15 cellular contexts compared by ENCODE assay signal in the genomic region with DNA sequence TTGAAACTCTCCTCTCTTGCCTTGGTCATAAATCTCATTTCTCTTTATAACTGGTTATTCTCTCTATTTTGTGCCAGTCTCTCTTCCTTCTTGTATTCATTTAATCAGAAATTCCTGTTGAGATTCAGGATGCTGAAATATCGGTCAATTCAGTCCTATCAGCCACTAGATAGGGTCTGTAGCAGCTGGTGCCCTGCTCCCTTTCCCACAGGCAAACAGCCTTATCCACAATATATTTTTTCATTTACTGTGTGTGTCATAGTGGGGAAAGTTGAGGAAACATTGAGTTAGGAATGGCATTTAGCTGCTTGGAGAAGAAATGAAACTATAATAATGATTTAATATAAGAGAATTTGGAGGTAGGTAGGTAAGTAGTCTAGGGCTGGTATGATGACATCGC.
DNase-seq lines count a peak whose midpoint lies in the region; ATAC-seq and TF ChIP-seq lines count a peak whose summit lies in the region.
"Had no signal": no experiment of that assay in that cellular context is flagged by ENCODE, and none has a peak within 500 bp of the region (broad histone marks: within the 10 kb centered on the region; RNA-seq: fewer than 3 reads in every experiment).

No MANE protein-coding gene starts in this region.

- intact Hi-C loops in IMR-90 (cut with micrococcal nuclease): no loop called here

- H3K27me3 Mint-ChIP-seq in activated T-cell treated with anti-CD3 and anti-CD28 coated beads, Interleukin-2, amount 50 U/mL, for 72 hours (ENCODE audit: low read depth): no peaks in the 10 kb centered on the region
- no peaks in the 10 kb centered on the region for H3K27me3 Mint-ChIP-seq in chondrocyte (ENCODE audit: low read depth)
- H3K27me3 Mint-ChIP-seq in stimulated activated memory B cell treated with anti-CD40 and anti-IgM and Interleukin-4, amounts not matched to agents 10 μg/mL and 1 μg/mL and 100 μg/mL, for 72 hours: no peaks in the 10 kb centered on the region

- no peak overlapping the region; the same call in 2 of the 3 replicates for H2BK15ac ChIP-seq in IMR-90 (ENCODE audit: low read depth, low read length)

- no peak overlapping the region for H2AK5ac ChIP-seq in IMR-90 (ENCODE audit: low read depth, low read length)

- H3K9me1 ChIP-seq in IMR-90 (ENCODE audit: insufficient read depth, low read length): no peaks in the 10 kb centered on the region

- H4K8ac ChIP-seq in IMR-90 (ENCODE audit: low read depth in 2 of 2, low read length in 2 of 2): no peak overlapping the region

- H3K18ac ChIP-seq in IMR-90 (ENCODE audit: low read depth, low read length): peak overlapping the region; percentile 64; the same call in 1 of the 2 replicates

- no peak overlapping the region for H3K4me3 Mint-ChIP-seq in activated T-cell treated with anti-CD3 and anti-CD28 coated beads, Interleukin-2, amount 50 U/mL, for 72 hours
- no peak overlapping the region for H3K4me3 Mint-ChIP-seq in chondrocyte (ENCODE audit: unreplicated experiment)
- H3K4me3 Mint-ChIP-seq in stimulated activated memory B cell treated with anti-CD40 and anti-IgM and Interleukin-4, amounts not matched to agents 10 μg/mL and 1 μg/mL and 100 μg/mL, for 72 hours: no peak overlapping the region

- H3K4me2 ChIP-seq in IMR-90 (ENCODE audit: low read depth, low read length): no peak overlapping the region
- H3K4me2 ChIP-seq: A549 had no signal

- no peaks in the 10 kb centered on the region for H3K27me3 ChIP-seq in IMR-90 (ENCODE audit: control insufficient read depth, insufficient read depth, low read length)

- H3K79me1 ChIP-seq in IMR-90 (ENCODE audit: low read depth in 1 of 2, low read length in 2 of 2): peaks cover 43 to 79% of the 10 kb centered on the region in 2 experiments

- H4K20me1 ChIP-seq in IMR-90 (ENCODE audit: insufficient read depth, low read length): peaks cover 3% of the 10 kb centered on the region; the same call in 1 of the 2 replicates

- H4K91ac ChIP-seq in IMR-90 (ENCODE audit: insufficient read depth, low read depth, low read length): peak overlapping the region; percentile 30; the same call in 1 of the 2 replicates

- H3K27ac Mint-ChIP-seq in activated T-cell treated with anti-CD3 and anti-CD28 coated beads, Interleukin-2, amount 50 U/mL, for 72 hours: peak overlapping the region; percentile 10
- H3K27ac Mint-ChIP-seq in chondrocyte (ENCODE audit: unreplicated experiment): peak overlapping the region; percentile 29
- peak overlapping the region; percentile 11 for H3K27ac Mint-ChIP-seq in stimulated activated memory B cell treated with anti-CD40 and anti-IgM and Interleukin-4, amounts not matched to agents 10 μg/mL and 1 μg/mL and 100 μg/mL, for 72 hours

- no TSS peak for BruUV-seq in IMR-90 (replicated peaks; lab: Mats Ljungman, UMichigan)

- POLR2A ChIA-PET in IMR-90 (lab: Charles Lee; ENCODE audit: unreplicated experiment): no interaction called here

- no peaks in the 10 kb centered on the region for H3K9me3 ChIP-seq in IMR-90 (ENCODE audit: control insufficient read depth, insufficient read depth, low read length)
- H3K9me3 ChIP-seq: A549 had no signal

- peak overlapping the region; percentile 20; the same call in 1 of the 2 replicates for H3K14ac ChIP-seq in IMR-90 (replicated peaks; ENCODE audit: low read depth, low read length)

- dilution Hi-C loops in IMR-90 (cut with HindIII; ENCODE audit: low sequenced_read_pairs, unreplicated experiment): no loop called here

- H3K27ac ChIP-seq in IMR-90 (ENCODE audit: insufficient read depth, low read length): peak overlapping the region; percentile 17; the same call in 1 of the 2 replicates
- H3K27ac ChIP-seq: A549, C4-2B had no signal

- H3K23ac ChIP-seq in IMR-90 (ENCODE audit: low read depth, low read length): peak overlapping the region; percentile 7; the same call in 1 of the 2 replicates

- H3K4me1 Mint-ChIP-seq in activated T-cell treated with anti-CD3 and anti-CD28 coated beads, Interleukin-2, amount 50 U/mL, for 72 hours (ENCODE audit: low read depth): peaks cover 48% of the 10 kb centered on the region
- peaks cover 17% of the 10 kb centered on the region for H3K4me1 Mint-ChIP-seq in chondrocyte (ENCODE audit: low read depth)
- H3K4me1 Mint-ChIP-seq in stimulated activated memory B cell treated with anti-CD40 and anti-IgM and Interleukin-4, amounts not matched to agents 10 μg/mL and 1 μg/mL and 100 μg/mL, for 72 hours: peaks cover 4% of the 10 kb centered on the region

- peaks cover 4 to 15% of the 10 kb centered on the region in 2 donors for H3K36me3 Mint-ChIP-seq in activated T-cell treated with anti-CD3 and anti-CD28 coated beads, Interleukin-2, amount 50 U/mL, for 72 hours (ENCODE audit: insufficient read depth in 2 of 2)
- peaks cover 5% of the 10 kb centered on the region for H3K36me3 Mint-ChIP-seq in chondrocyte (ENCODE audit: low read depth)
- peaks cover 15% of the 10 kb centered on the region for H3K36me3 Mint-ChIP-seq in stimulated activated memory B cell treated with anti-CD40 and anti-IgM and Interleukin-4, amounts not matched to agents 10 μg/mL and 1 μg/mL and 100 μg/mL, for 72 hours

- CTCF ChIA-PET in IMR-90 (lab: Yijun Ruan, JAX): no interaction called here

- no peak overlapping the region for H4K5ac ChIP-seq in IMR-90 (ENCODE audit: low read depth, low read length)

- peak overlapping the region; percentile 24; the same call in 1 of the 2 replicates for H2BK20ac ChIP-seq in IMR-90 (ENCODE audit: low read depth, low read length)

- no peak overlapping the region for H3K9ac ChIP-seq in IMR-90 (ENCODE audit: low read depth, low read length)

- H2BK5ac ChIP-seq in IMR-90 (ENCODE audit: low read depth, low read length, poor library complexity, severe bottlenecking): peak overlapping the region; percentile 73

- TF ChIP-seq RAD21 in IMR-90 (IDR thresholded peaks at IDR 0.05; ENCODE audit: low read length): no peak

- WGBS in IMR-90 (ENCODE audit: extremely low coverage in 2 of 2, insufficient read length in 1 of 2), 2 experiments: no CpG with 5 or more reads among the region's 2 CpGs

- H3K4ac ChIP-seq in IMR-90 (ENCODE audit: low read depth, low read length): peak overlapping the region; percentile 71; the same call in 1 of the 2 replicates

- H3K56ac ChIP-seq in IMR-90 (ENCODE audit: extremely low read depth, insufficient read depth, low read length): no peak overlapping the region

- H2BK120ac ChIP-seq in IMR-90 (ENCODE audit: low read depth, low read length): 0 out of 2 replicates have a peak overlapping the region, but pooled peaks have one; percentile 29

- no peak for TF ChIP-seq POLR2A in IMR-90 (IDR thresholded peaks at IDR 0.05; ENCODE audit: low read depth, low read length)

- H2AFZ ChIP-seq in IMR-90 (replicated peaks; ENCODE audit: low read length, poor library complexity): no peak overlapping the region

- peaks cover 9% of the 10 kb centered on the region for H3K4me1 ChIP-seq in IMR-90 (ENCODE audit: control insufficient read depth, insufficient read depth, low read length)

- H3K4me3 ChIP-seq in IMR-90 (ENCODE audit: insufficient read depth, low read depth, low read length): no peak overlapping the region
- H3K4me3 ChIP-seq: A549 had no signal

- TF ChIP-seq CTCF in IMR-90 (conservative IDR thresholded peaks at IDR 0.05; ENCODE audit: low read depth, low read length) (no peak), chondrocyte (IDR thresholded peaks at IDR 0.05) (no peak)

- DNase-seq in activated T-cell treated with anti-CD3 and anti-CD28 coated beads, Interleukin-2, amount 50 U/mL, for 72 hours: no peak
- DNase-seq in activated T-cell treated with anti-CD3 and anti-CD28 coated beads for 4 hours (no peak), IMR-90 (no peak), chondrocyte (ENCODE audit: low spot score) (no peak), GM19238 (ENCODE audit: insufficient read length, low spot score) (no peak)
- DNase-seq: GF-D8, NCI-H1436, NCI-H2081, NCI-H526 treated with DMSO at 0.1 percent for 48 hours, SIG-M5 had no signal

- no peak for ATAC-seq in activated T-cell treated with anti-CD3 and anti-CD28 coated beads, Interleukin-2, amount 50 U/mL, for 72 hours (replicated peaks in 1 of 2)
- ATAC-seq in IMR-90 (ENCODE audit: low read depth) (no peak), HG03108 (IDR thresholded peaks at IDR 0.05; ENCODE audit: unreplicated experiment) (no peak), HG03095 (IDR thresholded peaks at IDR 0.05; ENCODE audit: unreplicated experiment) (no peak)
- ATAC-seq in stimulated activated memory B cell treated with anti-CD40 and anti-IgM and Interleukin-4, amounts not matched to agents 10 μg/mL and 1 μg/mL and 100 μg/mL, for 72 hours: no peak
- ATAC-seq: A549 had no signal

- H3K36me3 ChIP-seq in IMR-90 (ENCODE audit: control insufficient read depth, insufficient read depth, low read length): peaks cover 13% of the 10 kb centered on the region

- no peaks in the 10 kb centered on the region for H3K9me3 Mint-ChIP-seq in activated T-cell treated with anti-CD3 and anti-CD28 coated beads, Interleukin-2, amount 50 U/mL, for 72 hours
- no peaks in the 10 kb centered on the region for H3K9me3 Mint-ChIP-seq in chondrocyte (ENCODE audit: low read depth)
- no peaks in the 10 kb centered on the region for H3K9me3 Mint-ChIP-seq in stimulated activated memory B cell treated with anti-CD40 and anti-IgM and Interleukin-4, amounts not matched to agents 10 μg/mL and 1 μg/mL and 100 μg/mL, for 72 hours

- in situ Hi-C loops in IMR-90 (cut with MboI; ENCODE audit: low sequenced_read_pairs): no loop called here

- no peak overlapping the region for H2AK9ac ChIP-seq in IMR-90 (replicated peaks; ENCODE audit: low read depth, low read length, poor library complexity)

TF ChIP-seq in IMR-90, 13 proteins besides CTCF, POLR2A, EP300 and RAD21:
- TF ChIP-seq BHLHE40 (IDR thresholded peaks at IDR 0.05; ENCODE audit: low read depth, low read length): no peak
- TF ChIP-seq, protein P1, sequence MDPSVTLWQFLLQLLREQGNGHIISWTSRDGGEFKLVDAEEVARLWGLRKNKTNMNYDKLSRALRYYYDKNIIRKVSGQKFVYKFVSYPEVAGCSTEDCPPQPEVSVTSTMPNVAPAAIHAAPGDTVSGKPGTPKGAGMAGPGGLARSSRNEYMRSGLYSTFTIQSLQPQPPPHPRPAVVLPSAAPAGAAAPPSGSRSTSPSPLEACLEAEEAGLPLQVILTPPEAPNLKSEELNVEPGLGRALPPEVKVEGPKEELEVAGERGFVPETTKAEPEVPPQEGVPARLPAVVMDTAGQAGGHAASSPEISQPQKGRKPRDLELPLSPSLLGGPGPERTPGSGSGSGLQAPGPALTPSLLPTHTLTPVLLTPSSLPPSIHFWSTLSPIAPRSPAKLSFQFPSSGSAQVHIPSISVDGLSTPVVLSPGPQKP (IDR thresholded peaks at IDR 0.05; ENCODE audit: borderline replicate concordance, low read depth, low read length): no peak
- TF ChIP-seq MXI1 (IDR thresholded peaks at IDR 0.05; ENCODE audit: borderline replicate concordance, low read depth, low read length): no peak
- TF ChIP-seq CEBPB (IDR thresholded peaks at IDR 0.05; ENCODE audit: low read depth, low read length): no peak
- TF ChIP-seq NFE2L2 (IDR thresholded peaks at IDR 0.05; ENCODE audit: low read depth, low read length): no peak
- TF ChIP-seq MAZ (IDR thresholded peaks at IDR 0.05; ENCODE audit: borderline replicate concordance, low read depth, low read length): no peak
TF ChIP-seq in IMR-90: peak in this region for 0.
